ENCODE assay signal across 9 cellular contexts in the genomic region with DNA sequence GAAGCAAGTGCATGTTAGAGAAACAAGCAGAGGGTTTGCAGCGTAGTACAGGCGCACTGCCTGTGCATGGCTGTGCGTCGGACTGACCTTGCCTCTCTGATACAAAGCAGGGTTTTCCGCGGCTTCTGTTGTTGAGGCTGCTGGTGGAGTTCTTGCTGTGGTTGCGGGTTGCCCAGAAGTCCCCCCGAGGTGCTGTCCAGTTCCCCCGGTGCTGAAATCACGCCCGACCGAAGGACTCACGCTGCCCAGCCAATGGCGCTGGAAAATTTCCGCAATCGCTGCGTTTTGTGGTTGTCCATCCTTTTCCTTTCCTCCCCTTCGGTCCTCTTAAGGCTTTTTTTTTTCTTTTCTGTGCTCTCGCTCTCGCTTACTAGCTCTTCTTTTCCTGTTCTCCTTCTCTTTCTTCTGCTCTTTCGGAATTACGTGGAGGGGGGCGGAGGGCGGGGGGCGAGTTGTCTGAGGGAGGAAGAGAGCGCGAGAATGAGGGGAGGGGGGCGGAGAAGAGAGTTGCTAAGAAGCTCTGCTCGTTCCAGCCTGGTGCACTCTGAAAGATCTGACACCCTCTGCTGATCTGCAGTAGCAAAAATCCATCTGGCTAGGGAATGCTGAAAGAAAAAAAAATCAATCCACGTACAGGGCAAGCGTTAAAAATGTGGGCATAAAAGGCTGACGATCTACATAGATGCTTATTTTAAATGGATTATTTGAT. TPM values are rescaled to one million over a fixed set of nuclear protein-coding genes. Genes with fewer than 3 reads are reported as not detected.
DNase-seq lines count a peak whose midpoint lies in the region; TF ChIP-seq lines count a peak whose summit lies in the region.
"Had no signal": no experiment of that assay in that cellular context is flagged by ENCODE, and none has a peak within 500 bp of the region (broad histone marks: within the 10 kb centered on the region; RNA-seq: fewer than 3 reads in every experiment).

A gene with protein sequence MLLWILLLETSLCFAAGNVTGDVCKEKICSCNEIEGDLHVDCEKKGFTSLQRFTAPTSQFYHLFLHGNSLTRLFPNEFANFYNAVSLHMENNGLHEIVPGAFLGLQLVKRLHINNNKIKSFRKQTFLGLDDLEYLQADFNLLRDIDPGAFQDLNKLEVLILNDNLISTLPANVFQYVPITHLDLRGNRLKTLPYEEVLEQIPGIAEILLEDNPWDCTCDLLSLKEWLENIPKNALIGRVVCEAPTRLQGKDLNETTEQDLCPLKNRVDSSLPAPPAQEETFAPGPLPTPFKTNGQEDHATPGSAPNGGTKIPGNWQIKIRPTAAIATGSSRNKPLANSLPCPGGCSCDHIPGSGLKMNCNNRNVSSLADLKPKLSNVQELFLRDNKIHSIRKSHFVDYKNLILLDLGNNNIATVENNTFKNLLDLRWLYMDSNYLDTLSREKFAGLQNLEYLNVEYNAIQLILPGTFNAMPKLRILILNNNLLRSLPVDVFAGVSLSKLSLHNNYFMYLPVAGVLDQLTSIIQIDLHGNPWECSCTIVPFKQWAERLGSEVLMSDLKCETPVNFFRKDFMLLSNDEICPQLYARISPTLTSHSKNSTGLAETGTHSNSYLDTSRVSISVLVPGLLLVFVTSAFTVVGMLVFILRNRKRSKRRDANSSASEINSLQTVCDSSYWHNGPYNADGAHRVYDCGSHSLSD (minus strand): TSS at position 558 of the 709 bp plus-strand sequence. CDS start 967 bp downstream, outside the sequence.

- H3K27ac ChIP-seq in fibroblast of lung (ENCODE audit: insufficient read depth, low read length): no peak within 1 kb of the TSS

- no peak within 1 kb of the TSS for H2AFZ ChIP-seq in fibroblast of lung (ENCODE audit: low read length)

- peak; percentile 19 for DNase-seq in BJ (ENCODE audit: low read depth)
- DNase-seq in HFF-Myc (ENCODE audit: extremely low read depth, low read depth): peak; percentile 4
- DNase-seq in SK-MEL-5 (ENCODE audit: low read depth, low spot score): peak; percentile 64
- DNase-seq in fibroblast of lung (ENCODE audit: low read depth in 2 of 2): peak; percentile 53 to 74
- peak; percentile 64 for DNase-seq in occipital lobe (lab: John Stamatoyannopoulos, UW)
- no peak for DNase-seq in NOMO-1 treated with DMSO at 0.1 percent for 48 hours (lab: John Stamatoyannopoulos, UW; ENCODE audit: unreplicated experiment)
- DNase-seq in stimulated activated naive CD4-positive, alpha-beta T cell treated with Interleukin-2 at 50 U/mL for 16 hours (lab: John Stamatoyannopoulos, UW): no peak
- DNase-seq in OCI-M2 (lab: John Stamatoyannopoulos, UW; ENCODE audit: unreplicated experiment): no peak

- no peaks in the 10 kb centered on the region for H3K9me3 ChIP-seq in fibroblast of lung (ENCODE audit: control insufficient read depth, insufficient read depth, low read depth, low read length)

- no peaks in the 10 kb centered on the region for H3K4me1 ChIP-seq in fibroblast of lung (ENCODE audit: control insufficient read depth, extremely low read depth, insufficient read depth, low read length)

- no peak within 1 kb of the TSS for H3K9ac ChIP-seq in fibroblast of lung (ENCODE audit: insufficient read depth, low read length)

- no peak within 1 kb of the TSS for H3K4me2 ChIP-seq in fibroblast of lung (ENCODE audit: extremely low read depth, insufficient read depth, low read length)

- POLR2A ChIA-PET in BJ (lab: Charles Lee): no interaction called here

- H3K27me3 ChIP-seq in BJ (ENCODE audit: control insufficient read depth, insufficient read depth, low read length): peaks cover 5% of the 10 kb centered on the region; the same call in 1 of the 2 replicates
- no peaks in the 10 kb centered on the region for H3K27me3 ChIP-seq in fibroblast of lung (ENCODE audit: control insufficient read depth, insufficient read depth, low read length)

- no peaks in the 10 kb centered on the region for H3K79me2 ChIP-seq in fibroblast of lung (ENCODE audit: control insufficient read depth, insufficient read depth, low read length)

- TF ChIP-seq CTCF in BJ (IDR thresholded peaks at IDR 0.05; ENCODE audit: insufficient read depth, low read depth, low read length): no peak
- no peak for TF ChIP-seq CTCF in HFF-Myc (IDR thresholded peaks at IDR 0.05; ENCODE audit: low read depth, low read length, missing control alignments)
- TF ChIP-seq CTCF in fibroblast of lung (conservative IDR thresholded peaks at IDR 0.05 in 1 of 2, IDR thresholded peaks at IDR 0.05 in 1 of 2; ENCODE audit: low read depth in 1 of 2, low read length in 2 of 2): no peak

- no peaks in the 10 kb centered on the region for H4K20me1 ChIP-seq in fibroblast of lung (ENCODE audit: control insufficient read depth, extremely low read depth, insufficient read depth, low read length)

- H3K36me3 ChIP-seq in BJ (ENCODE audit: control insufficient read depth, insufficient read depth, low read length) (no peaks in the 10 kb centered on the region), fibroblast of lung (ENCODE audit: control insufficient read depth, insufficient read depth, low read length) (no peaks in the 10 kb centered on the region)

- CTCF ChIA-PET in BJ (lab: Yijun Ruan, JAX): no interaction called here

- peak within 1 kb of the TSS; percentile 13 for H3K4me3 ChIP-seq in BJ (ENCODE audit: low read depth, low read length)
- H3K4me3 ChIP-seq in HFF-Myc (replicated peaks; ENCODE audit: low read depth, low read length): no peak within 1 kb of the TSS
- peak within 1 kb of the TSS in 2 of 4 experiments; percentile 31 to 44 for H3K4me3 ChIP-seq in fibroblast of lung (replicated peaks in 1 of 4; ENCODE audit: control extremely low read depth in 1 of 4, insufficient read depth in 1 of 4, low read depth in 3 of 4, low read length in 4 of 4)

- in situ Hi-C loops in SK-MEL-5 (cut with HindIII; ENCODE audit: low pct_unique_long_range_greater_than_20kb, low sequenced_read_pairs): no loop called here

RNA-seq across cellular contexts. Expression of the gene that starts here (rescaled TPM):
- polyA plus RNA-seq in BJ (2011; rRNA removed) (0.99 and 1.1 TPM in 2 replicates), fibroblast of lung (0.02 TPM in 1 of 2 replicates, not detected in the other)
- 1.3 and 2.0 TPM in 2 replicates for polyA minus RNA-seq in BJ (2011; rRNA and poly(A)+ RNA removed)
- 0.05 and 0.08 TPM in 2 replicates for total RNA-seq in SK-MEL-5 (2014; rRNA removed; shearing (Covaris generic))
- 0.12 and 0.19 TPM in 2 replicates for polyA plus RNA-seq in SK-MEL-5 (2015; cell fraction: cytosol; rRNA removed)
- polyA plus RNA-seq in SK-MEL-5 (2015; cell fraction: nucleus; rRNA removed): 0.11 TPM in 1 of 2 replicates, not detected in the other
- total RNA-seq in fibroblast of lung (not detected in 2 replicates), occipital lobe (29.6 TPM)
- polyA plus RNA-seq in fibroblast of lung (2012): not detected in 2 replicates
- not detected in 2 replicates for polyA minus RNA-seq in fibroblast of lung (ENCODE audit: low replicate concordance)
- total RNA-seq: fibroblast of villous mesenchyme had no signal

Comparison
In these comparisons a context has a peak if more than half of its experiments do, and no peak if none do; other contexts are left out.
1. RNA of the gene that starts here (total RNA-seq): 29.6 TPM in occipital lobe (single experiment); 0.05 to 0.08 TPM in SK-MEL-5 and not detected in fibroblast of lung; every median in the first group is over 10 times any median in the second.
2. Peak in DNase-seq in SK-MEL-5; RNA of the gene not detected or under 1 TPM.
3. Peak in DNase-seq in fibroblast of lung; RNA of the gene not detected or under 1 TPM.
4. DNase-seq: peak in BJ (single experiment), HFF-Myc (single experiment) and occipital lobe (single experiment); none in NOMO-1 treated with DMSO at 0.1 percent for 48 hours (single experiment), stimulated activated naive CD4-positive, alpha-beta T cell treated with Interleukin-2 at 50 U/mL for 16 hours (single experiment) and OCI-M2 (single experiment).